In genomic region chr22:18971321-18971751, GRCh38 we compare ENCODE assay signal across 16 cellular contexts. TPM values are rescaled to one million over a fixed set of nuclear protein-coding genes. Genes with fewer than 3 reads are reported as not detected.
A peak's percentile ranks its signal among the peaks of the same experiment; 100 is the strongest.
DNase-seq lines count a peak whose midpoint lies in the region; ATAC-seq lines count a peak whose summit lies in the region.
"Had no signal": no experiment of that assay in that cellular context is flagged by ENCODE, and none has a peak within 500 bp of the region (broad histone marks: within the 10 kb centered on the region; RNA-seq: fewer than 3 reads in every experiment).

No MANE protein-coding gene starts in this region.

- H3K18ac ChIP-seq in neuronal stem cell (ENCODE audit: low read length): peak overlapping the region; percentile 80

- H3K14ac ChIP-seq in neuronal stem cell (ENCODE audit: low read length): peak overlapping the region; percentile 9

- H3K27ac ChIP-seq in HUES64 (ENCODE audit: low read depth, low read length) (no peak overlapping the region), ectodermal cell (ENCODE audit: insufficient read depth, low read depth, low read length, poor library complexity, severe bottlenecking) (no peak overlapping the region), neuronal stem cell (replicated peaks; ENCODE audit: low read length) (no peak overlapping the region)

- H2AFZ ChIP-seq in neuronal stem cell (ENCODE audit: low read length): peak overlapping the region; percentile 93

- DNase-seq in neuronal stem cell (ENCODE audit: low spot score): no peak
- DNase-seq in activated CD4-positive, alpha-beta T cell treated with anti-CD3 and anti-CD28 coated beads for 1 hour: no peak
- DNase-seq: activated CD8-positive, alpha-beta T cell treated with anti-CD3 and anti-CD28 coated beads for 36 hours; CD4-positive, CD25-positive, alpha-beta regulatory T cell; DMS79 treated with DMSO at 0.1 percent for 48 hours; foreskin melanocyte; GOT3; KG1; NCI-H1417 treated with DMSO at 0.1 percent for 48 hours had no signal

- no peaks in the 10 kb centered on the region for H3K27me3 ChIP-seq in HUES64 (ENCODE audit: insufficient read depth, low read length)
- no peaks in the 10 kb centered on the region for H3K27me3 ChIP-seq in ectodermal cell (ENCODE audit: control insufficient read depth, insufficient read depth, low read length, poor library complexity, severe bottlenecking)
- H3K27me3 ChIP-seq in neuronal stem cell (ENCODE audit: control insufficient read depth in 3 of 3, insufficient read depth in 3 of 3, low read depth in 1 of 3, low read length in 3 of 3): no peaks in the 10 kb centered on the region

- H2BK5ac ChIP-seq in neuronal stem cell (ENCODE audit: low read length): no peak overlapping the region

- H4K91ac ChIP-seq in neuronal stem cell (ENCODE audit: low read depth, low read length, poor library complexity): no peak overlapping the region

- H3K79me1 ChIP-seq in neuronal stem cell (ENCODE audit: low read depth, low read length): peaks cover 14% of the 10 kb centered on the region

- peak overlapping the region; percentile 67 for H2BK15ac ChIP-seq in neuronal stem cell (ENCODE audit: low read length)

- H3K4ac ChIP-seq in neuronal stem cell (ENCODE audit: low read length): no peak overlapping the region

- H3K4me2 ChIP-seq in neuronal stem cell (ENCODE audit: insufficient read depth, low read length, poor library complexity, severe bottlenecking): peak overlapping the region; percentile 93

- peak overlapping the region; percentile 43 for H4K8ac ChIP-seq in neuronal stem cell (ENCODE audit: low read depth, low read length)

- H3K4me1 ChIP-seq in ES-I3 (ENCODE audit: insufficient read depth, low read length) (no peaks in the 10 kb centered on the region; the same call in 1 of the 2 replicates), HUES64 (ENCODE audit: insufficient read depth, low read length) (no peaks in the 10 kb centered on the region), ectodermal cell (ENCODE audit: control insufficient read depth, insufficient read depth, low read length) (peaks cover 10% of the 10 kb centered on the region), neuronal stem cell (ENCODE audit: control insufficient read depth in 2 of 2, insufficient read depth in 1 of 2, low read depth in 1 of 2, low read length in 2 of 2) (peaks cover 16 to 23% of the 10 kb centered on the region in 2 donors)

- peak overlapping the region; percentile 92 for H3K4me3 ChIP-seq in HUES64 (ENCODE audit: low read length)
- peak overlapping the region; percentile 47 for H3K4me3 ChIP-seq in ectodermal cell (ENCODE audit: insufficient read depth, low read depth, low read length)
- H3K4me3 ChIP-seq in neuronal stem cell (ENCODE audit: low read length in 2 of 2): peak overlapping the region; percentile 61 to 94
- H3K4me3 ChIP-seq: mucosa of descending colon had no signal

- H3K23ac ChIP-seq in neuronal stem cell (ENCODE audit: low read depth, low read length, poor library complexity): peak overlapping the region; percentile 11

- peak overlapping the region; percentile 70 for H2AK5ac ChIP-seq in neuronal stem cell (ENCODE audit: low read depth, low read length)

- H3K9ac ChIP-seq in ES-I3 (ENCODE audit: low read depth, low read length) (peak overlapping the region; percentile 84; the same call in 1 of the 2 replicates), HUES64 (ENCODE audit: low read depth, low read length) (no peak overlapping the region), neuronal stem cell (ENCODE audit: low read depth, low read length, poor library complexity) (peak overlapping the region; percentile 88)

- H3K36me3 ChIP-seq in ES-I3 (ENCODE audit: insufficient read depth, low read length): no peaks in the 10 kb centered on the region
- no peaks in the 10 kb centered on the region for H3K36me3 ChIP-seq in HUES64 (ENCODE audit: insufficient read depth, low read length)
- H3K36me3 ChIP-seq in ectodermal cell (ENCODE audit: control insufficient read depth, insufficient read depth, low read length): no peaks in the 10 kb centered on the region
- H3K36me3 ChIP-seq in neuronal stem cell (replicated peaks in 1 of 2; ENCODE audit: control insufficient read depth in 2 of 2, insufficient read depth in 2 of 2, low read length in 2 of 2): no peaks in the 10 kb centered on the region

- no peaks in the 10 kb centered on the region for H3K9me3 ChIP-seq in ES-I3 (ENCODE audit: control insufficient read depth, insufficient read depth, low read length)
- H3K9me3 ChIP-seq in HUES64 (ENCODE audit: insufficient read depth, low read depth, low read length): no peaks in the 10 kb centered on the region
- no peaks in the 10 kb centered on the region for H3K9me3 ChIP-seq in ectodermal cell (ENCODE audit: control insufficient read depth, low read length)
- no peaks in the 10 kb centered on the region for H3K9me3 ChIP-seq in neuronal stem cell (replicated peaks in 1 of 2; ENCODE audit: control insufficient read depth in 2 of 2, insufficient read depth in 1 of 2, low read depth in 1 of 2, low read length in 2 of 2)
- H3K9me3 ChIP-seq: mucosa of descending colon had no signal

- ATAC-seq in GM18873 (IDR thresholded peaks at IDR 0.05; ENCODE audit: low FRiP score, unreplicated experiment) (no peak), esophagus mucosa (no peak), GM21390 (IDR thresholded peaks at IDR 0.05; ENCODE audit: unreplicated experiment) (no peak)

- no peak overlapping the region for H2BK12ac ChIP-seq in neuronal stem cell (ENCODE audit: low read length)

- 75% methylated on average over 19 of the region's 19 CpGs for WGBS in HUES64
- 72 to 76% methylated on average over 19 of the region's 19 CpGs for WGBS in ectodermal cell, 2 experiments
- no CpG with 5 or more reads among the region's 19 CpGs for WGBS in neuronal stem cell (ENCODE audit: extremely low coverage in 2 of 2, insufficient read length in 2 of 2, insufficient replicate concordance in 1 of 2), 2 donors

- H2BK120ac ChIP-seq in neuronal stem cell (ENCODE audit: low read depth, low read length): no peak overlapping the region

RNA-seq across cellular contexts. Expression of gene PRODH, which starts 35.2 kb away (rescaled TPM):
- polyA plus RNA-seq in HUES64 (2013, experiment 1 of 2): 11.3 TPM
- 11.0 TPM for polyA plus RNA-seq in HUES64 (2013, experiment 2 of 2)
- polyA plus RNA-seq in ectodermal cell (2013, experiment 1 of 4): 11.5 TPM
- 11.0 TPM for polyA plus RNA-seq in ectodermal cell (2013, experiment 2 of 4)
- polyA plus RNA-seq in ectodermal cell (2013, experiment 3 of 4): 11.7 TPM
- 12.0 TPM for polyA plus RNA-seq in ectodermal cell (2013, experiment 4 of 4)
- 8.3 TPM for polyA plus RNA-seq in neuronal stem cell (2013, experiment 1 of 2)
- polyA plus RNA-seq in neuronal stem cell (2013, experiment 2 of 2): 8.3 TPM
- 4.5 TPM for total RNA-seq in esophagus mucosa
- total RNA-seq: activated CD8-positive, alpha-beta T cell treated with anti-CD3 and anti-CD28 coated beads for 36 hours; CD4-positive, CD25-positive, alpha-beta regulatory T cell had no signal
- polyA plus RNA-seq: CD4-positive, CD25-positive, alpha-beta regulatory T cell had no signal
